In the genomic region with DNA sequence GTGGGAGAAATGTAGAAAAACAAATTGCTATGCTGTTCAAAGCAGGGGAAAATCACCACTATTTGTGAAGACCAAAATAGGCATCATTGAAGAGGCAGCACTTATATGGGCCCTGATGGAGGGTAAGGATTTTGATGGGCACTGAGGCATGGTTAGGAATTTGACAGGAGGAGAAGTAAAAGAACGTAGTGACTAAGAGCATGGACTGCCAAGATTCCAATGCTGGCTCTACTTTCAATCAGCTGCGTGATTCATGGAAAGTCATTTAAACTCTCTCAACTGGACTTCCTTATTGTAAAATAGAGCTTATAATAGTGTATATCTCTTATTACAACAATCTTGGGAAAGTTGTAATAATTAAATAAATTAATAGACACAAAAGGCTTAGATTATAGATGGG, we compare ENCODE assay signal across 18 cellular contexts.
A peak's percentile ranks its signal among the peaks of the same experiment; 100 is the strongest.
DNase-seq lines count a peak whose midpoint lies in the region; ATAC-seq and TF ChIP-seq lines count a peak whose summit lies in the region.
"Had no signal": no experiment of that assay in that cellular context is flagged by ENCODE, and none has a peak within 500 bp of the region (broad histone marks: within the 10 kb centered on the region; RNA-seq: fewer than 3 reads in every experiment).

No MANE protein-coding gene starts in this region.

- intact Hi-C loops in A673 (cut with micrococcal nuclease; ENCODE audit: unreplicated experiment) = no loop called here

- POLR2A ChIA-PET in A673 (lab: Charles Lee; ENCODE audit: low non-redundant PET) = no interaction called here

- no peaks in the 10 kb centered on the region for H3K27me3 ChIP-seq in adipocyte (replicated peaks; ENCODE audit: control insufficient read depth, insufficient read depth, low read length)
- no peaks in the 10 kb centered on the region for H3K27me3 ChIP-seq in thoracic aorta (replicated peaks; ENCODE audit: insufficient read depth)
- peaks cover 14% of the 10 kb centered on the region for H3K27me3 ChIP-seq in A673 (replicated peaks; ENCODE audit: insufficient read depth, low read depth, low read length, poor library complexity)
- H3K27me3 ChIP-seq: cardiac muscle cell, left lung, suprapubic skin had no signal

- peak; percentile 87 for DNase-seq in HCEC 1CT
- peak; percentile 69 for DNase-seq in adipocyte (ENCODE audit: low read depth)
- peak; percentile 81 for DNase-seq in fibroblast of pulmonary artery (ENCODE audit: low read depth)
- DNase-seq in thoracic aorta (ENCODE audit: low spot score) = no peak
- DNase-seq in mesenteric fat pad (ENCODE audit: low spot score) = no peak
- no peak for DNase-seq in A673 (ENCODE audit: low spot score)
- DNase-seq in T-helper 2 cell = no peak
- DNase-seq: activated gamma-delta T cell treated with Interleukin-2 at 50 U/mL for 16 hours; CD8-positive, alpha-beta T cell; hypothalamus; left lung; NCI-H1092 treated with DMSO at 0.1 percent for 48 hours; stimulated activated CD4-positive, alpha-beta T cell treated with anti-CD3 and anti-CD28 coated beads, Interleukin-15, amount 100 ng/mL, for 24 hours had no signal

- TF ChIP-seq CTCF in fibroblast of pulmonary artery (IDR thresholded peaks at IDR 0.05; ENCODE audit: low read length, missing control alignments) (no peak), thoracic aorta (IDR thresholded peaks at IDR 0.05) (no peak), A673 (conservative IDR thresholded peaks at IDR 0.05; ENCODE audit: low read depth, low read length) (no peak)

- BruUV-seq in A673 (replicated peaks; lab: Mats Ljungman, UMichigan) = no TSS peak

- H3K4me1 ChIP-seq in adipocyte (ENCODE audit: control insufficient read depth, insufficient read depth, low read length) = peaks cover 10% of the 10 kb centered on the region
- H3K4me1 ChIP-seq in thoracic aorta (ENCODE audit: control insufficient read depth in 1 of 2, low read depth in 2 of 2) = no peaks in the 10 kb centered on the region
- H3K4me1 ChIP-seq in A673 (ENCODE audit: insufficient read depth, low read length, poor library complexity, severe bottlenecking) = no peaks in the 10 kb centered on the region
- H3K4me1 ChIP-seq: left lung, prostate gland had no signal

- H3K9me3 ChIP-seq in adipocyte (ENCODE audit: control insufficient read depth, low read length) = no peaks in the 10 kb centered on the region
- no peaks in the 10 kb centered on the region for H3K9me3 ChIP-seq in thoracic aorta
- H3K9me3 ChIP-seq in A673 (ENCODE audit: low read depth, low read length, poor library complexity, severe bottlenecking) = no peaks in the 10 kb centered on the region
- H3K9me3 ChIP-seq: left lung, prostate gland, suprapubic skin had no signal

- H3K9ac ChIP-seq in adipocyte (ENCODE audit: low read length) = no peak overlapping the region

- no peak overlapping the region for H3K27ac ChIP-seq in thoracic aorta
- H3K27ac ChIP-seq in A673 (ENCODE audit: low read depth, low read length, poor library complexity, severe bottlenecking) = no peak overlapping the region
- H3K27ac ChIP-seq: cardiac muscle cell, left lung, prostate gland, SK-N-MC, suprapubic skin had no signal

- CTCF ChIA-PET in A673 (lab: Charles Lee) = no interaction called here

- no peak overlapping the region for H3K4me3 ChIP-seq in adipocyte (ENCODE audit: low read length)
- H3K4me3 ChIP-seq in fibroblast of pulmonary artery (replicated peaks; ENCODE audit: low read depth, low read length) = no peak overlapping the region
- H3K4me3 ChIP-seq in thoracic aorta = no peak overlapping the region
- H3K4me3 ChIP-seq in A673 (ENCODE audit: low read depth, low read length, poor library complexity, severe bottlenecking) = no peak overlapping the region
- H3K4me3 ChIP-seq: cardiac muscle cell, left lung, prostate gland, SK-N-MC, suprapubic skin had no signal

- ATAC-seq in thoracic aorta (ENCODE audit: insufficient number of reproducible peaks, low FRiP score, low read depth) = peak; percentile 78
- ATAC-seq: CD8-positive, alpha-beta T cell; HepG2; left lung had no signal

- H3K36me3 ChIP-seq in adipocyte (ENCODE audit: control insufficient read depth, insufficient read depth, low read length, severe bottlenecking) (no peaks in the 10 kb centered on the region), thoracic aorta (no peaks in the 10 kb centered on the region), A673 (ENCODE audit: insufficient read depth, low read length, poor library complexity, severe bottlenecking) (no peaks in the 10 kb centered on the region)
- H3K36me3 ChIP-seq: cardiac muscle cell, left lung, prostate gland, suprapubic skin had no signal

Comparison
In these comparisons a context has a peak if more than half of its experiments do, and no peak if none do; other contexts are left out.
1. DNase-seq: peak in HCEC 1CT (single experiment), adipocyte (single experiment) and fibroblast of pulmonary artery (single experiment); none in thoracic aorta (single experiment), mesenteric fat pad (single experiment), A673 (single experiment) and T-helper 2 cell (0 of 5).